In the genomic region with DNA sequence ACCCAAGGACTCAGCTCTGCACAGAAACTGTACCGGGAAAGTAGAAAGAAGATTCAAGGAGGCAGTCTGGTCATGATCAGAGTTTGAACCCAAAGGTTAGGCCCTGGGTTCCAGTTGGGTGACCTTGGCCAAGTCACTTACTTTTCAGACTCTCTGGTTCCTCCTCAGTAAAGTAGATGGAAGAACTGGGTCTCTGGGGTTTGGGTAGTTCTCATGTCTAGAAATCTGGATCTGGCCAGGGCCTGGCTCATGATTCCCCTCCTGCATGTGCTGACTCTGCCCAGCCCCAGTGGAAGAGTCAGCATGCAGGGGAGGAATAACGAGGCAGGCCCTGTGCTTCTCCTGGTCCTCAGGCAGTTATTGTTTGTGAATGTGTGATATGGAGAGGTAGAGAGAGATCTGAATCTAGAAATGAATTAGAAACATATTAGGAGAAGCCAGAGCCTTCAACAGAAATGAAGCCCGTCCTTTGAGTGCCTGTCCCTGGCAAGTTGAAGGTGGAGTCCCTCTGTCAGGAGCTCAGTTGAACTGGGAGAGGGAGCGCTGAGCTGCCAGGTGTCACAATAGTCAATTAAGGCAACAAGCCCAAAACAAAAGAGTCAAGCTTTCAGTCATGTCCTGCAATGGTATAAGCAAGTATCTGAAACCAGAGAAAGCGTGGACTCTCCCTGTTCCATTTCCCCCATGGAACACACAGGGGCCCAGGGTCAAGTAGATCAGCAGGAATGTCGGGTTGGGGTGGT, we compare ENCODE assay signal across 9 cellular contexts.
DNase-seq lines count a peak whose midpoint lies in the region; ATAC-seq and TF ChIP-seq lines count a peak whose summit lies in the region.
"Had no signal": no experiment of that assay in that cellular context is flagged by ENCODE, and none has a peak within 500 bp of the region (broad histone marks: within the 10 kb centered on the region; RNA-seq: fewer than 3 reads in every experiment).

No MANE protein-coding gene starts in this region.

- no peaks in the 10 kb centered on the region for H4K20me1 ChIP-seq in SK-N-SH (ENCODE audit: insufficient read depth)

- WGBS in SK-N-SH (ENCODE audit: low lambda C conversion rate), result 80% methylated on average over 6 of the region's 6 CpGs
- WGBS in esophagus, 2 donors, result 64 to 79% methylated on average over 6 of the region's 6 CpGs

- peaks cover 65% of the 10 kb centered on the region for H3K4me1 Mint-ChIP-seq in T-helper 1 cell treated with Interleukin-12 subunit alpha and Interleukin-12 subunit beta and Interleukin-4 antibody, amounts not matched to agents 30 μg/mL and 1 μg/mL, for 36 hours (ENCODE audit: low read depth)

- H3K9me3 Mint-ChIP-seq in T-helper 1 cell treated with Interleukin-12 subunit alpha and Interleukin-12 subunit beta and Interleukin-4 antibody, amounts not matched to agents 30 μg/mL and 1 μg/mL, for 36 hours, result peaks cover 5% of the 10 kb centered on the region

- H3K27ac ChIP-seq in SK-N-SH (ENCODE audit: low read depth in 2 of 2, low read length in 1 of 2), result peak overlapping the region; percentile 56 to 97
- peak overlapping the region; percentile 88 to 96 for H3K27ac ChIP-seq in esophagus (ENCODE audit: low read depth in 2 of 2, low read length in 1 of 2)

- POLR2A ChIA-PET in SK-N-SH (lab: Yijun Ruan, JAX), result no interaction called here

- TF ChIP-seq RAD21 in SK-N-SH (IDR thresholded peaks at IDR 0.05; ENCODE audit: low read length), result no peak

- peak overlapping the region; percentile 58 for H3K4me2 ChIP-seq in SK-N-SH
- peak overlapping the region; percentile 66 for H3K4me2 ChIP-seq in skeletal muscle satellite cell (ENCODE audit: low read length)

- DNase-seq in T-helper 1 cell (no peak), SK-N-SH (peak; percentile 45), NCI-H2029 treated with DMSO at 0.1 percent for 48 hours (lab: John Stamatoyannopoulos, UW) (no peak)
- DNase-seq: T-helper 2 cell had no signal

- no peak for TF ChIP-seq CTCF in SK-N-SH (IDR thresholded peaks at IDR 0.05)

- H3K4me1 ChIP-seq in SK-N-SH (ENCODE audit: control insufficient read depth in 1 of 2, insufficient read depth in 2 of 2, low read depth in 1 of 2, low read length in 1 of 2), result peaks cover 55 to 58% of the 10 kb centered on the region in 2 experiments
- H3K4me1 ChIP-seq in esophagus (ENCODE audit: control insufficient read depth in 2 of 2, insufficient read depth in 2 of 2, low read length in 1 of 2), result peaks cover 17 to 30% of the 10 kb centered on the region in 2 donors
- H3K4me1 ChIP-seq in skeletal muscle satellite cell (ENCODE audit: control insufficient read depth, insufficient read depth, low read length), result peaks cover 96% of the 10 kb centered on the region

- no peaks in the 10 kb centered on the region for H3K9me2 ChIP-seq in SK-N-SH

- H3K27me3 ChIP-seq in SK-N-SH (ENCODE audit: insufficient read depth), result no peaks in the 10 kb centered on the region
- H3K27me3 ChIP-seq in esophagus (ENCODE audit: control insufficient read depth in 1 of 2, insufficient read depth in 2 of 2, low read length in 2 of 2), result no peaks in the 10 kb centered on the region
- H3K27me3 ChIP-seq in skeletal muscle satellite cell (ENCODE audit: control insufficient read depth, insufficient read depth, low read length), result no peaks in the 10 kb centered on the region

- peak overlapping the region; percentile 64 for H3K27ac Mint-ChIP-seq in T-helper 1 cell treated with Interleukin-12 subunit alpha and Interleukin-12 subunit beta and Interleukin-4 antibody, amounts not matched to agents 30 μg/mL and 1 μg/mL, for 36 hours

- H3K36me3 Mint-ChIP-seq in T-helper 1 cell treated with Interleukin-12 subunit alpha and Interleukin-12 subunit beta and Interleukin-4 antibody, amounts not matched to agents 30 μg/mL and 1 μg/mL, for 36 hours (ENCODE audit: low read depth), result peaks cover 8% of the 10 kb centered on the region

- H3K36me3 ChIP-seq in SK-N-SH (replicated peaks in 1 of 2; ENCODE audit: control insufficient read depth in 1 of 2, insufficient read depth in 2 of 2, low read length in 1 of 2), result no peaks in the 10 kb centered on the region
- H3K36me3 ChIP-seq in esophagus (ENCODE audit: control insufficient read depth in 2 of 2, insufficient read depth in 2 of 2, low read length in 1 of 2), result no peaks in the 10 kb centered on the region
- H3K36me3 ChIP-seq in skeletal muscle satellite cell (ENCODE audit: insufficient read depth, low read length), result no peaks in the 10 kb centered on the region

- CTCF ChIA-PET in SK-N-SH (lab: Yijun Ruan, JAX), result interaction anchor here (1.7 kb wide), 1 partner anchor 10 kb away, joined by 6 read pairs; no protein-coding TSS in a partner anchor

- no peak overlapping the region for H3K4me3 ChIP-seq in SK-N-SH (ENCODE audit: low read depth in 2 of 2, low read length in 1 of 2)
- H3K4me3 ChIP-seq in esophagus (ENCODE audit: low read depth in 1 of 2, low read length in 2 of 2), result no peak overlapping the region
- peak overlapping the region; percentile 2 for H3K4me3 ChIP-seq in skeletal muscle satellite cell (ENCODE audit: low read length)

- H3K9me3 ChIP-seq in SK-N-SH, result no peaks in the 10 kb centered on the region
- no peaks in the 10 kb centered on the region for H3K9me3 ChIP-seq in esophagus (ENCODE audit: control insufficient read depth in 2 of 2, insufficient read depth in 1 of 2, low read depth in 1 of 2, low read length in 1 of 2)
- H3K9me3 ChIP-seq in skeletal muscle satellite cell (replicated peaks; ENCODE audit: low read length), result no peaks in the 10 kb centered on the region

- ATAC-seq in GM21367 (IDR thresholded peaks at IDR 0.05; ENCODE audit: unreplicated experiment) (no peak), HG03097 (IDR thresholded peaks at IDR 0.05; ENCODE audit: low FRiP score, unreplicated experiment) (no peak)

- no peak overlapping the region for H3K4me3 Mint-ChIP-seq in T-helper 1 cell treated with Interleukin-12 subunit alpha and Interleukin-12 subunit beta and Interleukin-4 antibody, amounts not matched to agents 30 μg/mL and 1 μg/mL, for 36 hours

- H3K27me3 Mint-ChIP-seq in T-helper 1 cell treated with Interleukin-12 subunit alpha and Interleukin-12 subunit beta and Interleukin-4 antibody, amounts not matched to agents 30 μg/mL and 1 μg/mL, for 36 hours (ENCODE audit: low read depth), result no peaks in the 10 kb centered on the region

- peak overlapping the region; percentile 65 for H3K9ac ChIP-seq in SK-N-SH
- peak overlapping the region; percentile 91 for H3K9ac ChIP-seq in skeletal muscle satellite cell (ENCODE audit: low read depth, low read length)

- no peak for TF ChIP-seq EP300 in SK-N-SH (IDR thresholded peaks at IDR 0.05; ENCODE audit: borderline replicate concordance in 1 of 2, low read depth in 1 of 2, low read length in 1 of 2)

- no peaks in the 10 kb centered on the region for H3K79me2 ChIP-seq in SK-N-SH (ENCODE audit: insufficient read depth)

- peaks cover 49% of the 10 kb centered on the region for H3F3A ChIP-seq in SK-N-SH (replicated peaks; ENCODE audit: insufficient read depth)

- peak overlapping the region; percentile 59; the same call in 1 of the 2 replicates for H2AFZ ChIP-seq in SK-N-SH (ENCODE audit: low read depth)

TF ChIP-seq in SK-N-SH, 30 proteins besides CTCF, POLR2A, EP300 and RAD21:
- peak; percentile 44; the same call in 1 of the 2 replicates for TF ChIP-seq GATA2 (CRISPR knock-in tag; IDR thresholded peaks at IDR 0.05)
- TF ChIP-seq, protein P1, sequence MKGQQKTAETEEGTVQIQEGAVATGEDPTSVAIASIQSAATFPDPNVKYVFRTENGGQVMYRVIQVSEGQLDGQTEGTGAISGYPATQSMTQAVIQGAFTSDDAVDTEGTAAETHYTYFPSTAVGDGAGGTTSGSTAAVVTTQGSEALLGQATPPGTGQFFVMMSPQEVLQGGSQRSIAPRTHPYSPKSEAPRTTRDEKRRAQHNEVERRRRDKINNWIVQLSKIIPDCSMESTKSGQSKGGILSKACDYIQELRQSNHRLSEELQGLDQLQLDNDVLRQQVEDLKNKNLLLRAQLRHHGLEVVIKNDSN (IDR thresholded peaks at IDR 0.05; ENCODE audit: borderline replicate concordance, low read depth), result no peak
